9 cellular contexts compared by ENCODE assay signal in the genomic region with DNA sequence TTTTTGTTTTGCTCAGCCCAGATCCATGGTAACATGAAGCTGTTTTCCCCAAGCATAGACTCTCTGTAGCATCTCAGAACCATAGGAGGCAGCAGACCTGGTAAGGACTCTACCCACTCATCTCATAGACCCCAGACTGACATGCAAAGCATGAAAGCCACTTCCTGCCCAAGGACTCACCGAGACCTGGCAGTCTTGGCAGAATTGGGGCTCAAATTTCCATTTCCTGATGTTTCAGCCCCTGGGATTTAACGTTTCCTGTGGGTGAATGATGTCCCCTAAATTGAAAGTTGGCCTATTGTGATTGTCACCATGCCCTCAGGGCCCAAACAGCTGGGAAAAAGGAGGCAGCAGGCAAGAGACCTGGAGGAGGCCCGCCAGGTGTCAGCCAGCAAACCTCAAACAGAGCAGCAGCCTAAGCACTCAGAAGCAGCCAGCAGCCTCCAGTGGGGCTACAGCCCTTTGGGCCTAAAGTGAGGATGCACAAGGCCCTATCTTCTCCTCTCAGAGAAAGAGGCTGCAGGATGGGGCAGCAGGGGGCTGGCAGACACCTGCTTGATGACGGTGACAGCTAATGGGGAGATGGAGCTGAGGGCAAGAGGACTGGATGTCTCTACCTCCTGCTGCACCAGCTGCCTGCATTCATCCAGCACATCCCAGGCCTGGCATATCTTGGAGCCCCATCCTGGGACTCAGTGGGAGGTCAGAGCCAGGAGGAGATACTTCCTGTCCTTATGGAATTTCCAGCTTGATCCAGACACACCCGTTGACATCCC. TPM values are rescaled to one million over a fixed set of nuclear protein-coding genes. Genes with fewer than 3 reads are reported as not detected.
DNase-seq lines count a peak whose midpoint lies in the region; ATAC-seq, FAIRE-seq and TF ChIP-seq lines count a peak whose summit lies in the region.
"Had no signal": no experiment of that assay in that cellular context is flagged by ENCODE, and none has a peak within 500 bp of the region (broad histone marks: within the 10 kb centered on the region; RNA-seq: fewer than 3 reads in every experiment).

No MANE protein-coding gene starts in this region.

- no peak for TF ChIP-seq CTCF in MCF 10A (IDR thresholded peaks at IDR 0.05; ENCODE audit: unreplicated experiment)

- no TSS peak for BruUV-seq in MCF 10A (replicated peaks; lab: Mats Ljungman, UMichigan)

- H3K27ac Mint-ChIP-seq in memory B cell (no peak overlapping the region), MCF 10A (ENCODE audit: low read depth, unreplicated experiment) (no peak overlapping the region)

- H3K36me3 Mint-ChIP-seq in memory B cell (no peaks in the 10 kb centered on the region), MCF 10A (ENCODE audit: insufficient read depth, unreplicated experiment) (no peaks in the 10 kb centered on the region)

- H3K27me3 Mint-ChIP-seq in memory B cell (peaks cover 8% of the 10 kb centered on the region), MCF 10A (ENCODE audit: insufficient read depth, unreplicated experiment) (peaks cover 14% of the 10 kb centered on the region)

- peaks cover 17% of the 10 kb centered on the region for H3K4me1 Mint-ChIP-seq in memory B cell
- H3K4me1 Mint-ChIP-seq in MCF 10A (ENCODE audit: insufficient read depth, unreplicated experiment), result no peaks in the 10 kb centered on the region

- H3K9me3 Mint-ChIP-seq in memory B cell (no peaks in the 10 kb centered on the region), MCF 10A (ENCODE audit: unreplicated experiment) (no peaks in the 10 kb centered on the region)

- POLR2A ChIA-PET in MCF 10A (lab: Yijun Ruan, JAX), result interaction anchor here (0.6 kb wide), 1 partner anchor 84 kb away, joined by 3 read pairs; no protein-coding TSS in a partner anchor

- peak overlapping the region; percentile 39 for H3K4me3 Mint-ChIP-seq in memory B cell
- no peak overlapping the region for H3K4me3 Mint-ChIP-seq in MCF 10A (ENCODE audit: unreplicated experiment)

- peak; percentile 95 for ATAC-seq in GM21447 (IDR thresholded peaks at IDR 0.05; ENCODE audit: unreplicated experiment)
- peak; percentile 80 for ATAC-seq in HG03558 (IDR thresholded peaks at IDR 0.05; ENCODE audit: extremely low read depth, unreplicated experiment)
- ATAC-seq in memory B cell (ENCODE audit: low read depth), result peak; percentile 100

- FAIRE-seq in GM18507 (lab: Jason Lieb, UNC), result peak; percentile 97

- DNase-seq in GM18507 (ENCODE audit: extremely low spot score, insufficient read length, low read depth) (peak; percentile 66), memory B cell (ENCODE audit: low spot score in 2 of 2) (peak; percentile 35), MCF 10A (ENCODE audit: unreplicated experiment) (no peak), NCI-H82 treated with DMSO at 0.1 percent for 48 hours (lab: John Stamatoyannopoulos, UW; ENCODE audit: unreplicated experiment) (no peak), DMS53 (lab: John Stamatoyannopoulos, UW) (no peak)
- no peak for DNase-seq in effector CD8-positive, alpha-beta T cell (lab: John Stamatoyannopoulos, UW)

- intact Hi-C loops in MCF 10A (cut with micrococcal nuclease), result no loop called here

- CTCF ChIA-PET in MCF 10A (lab: Yijun Ruan, JAX), result interaction anchor here (0.9 to 1.3 kb wide), 3 partner anchors 150 to 620 kb away, joined by 3 to 4 read pairs (median 3); no protein-coding TSS in a partner anchor

RNA-seq across cellular contexts. Expression of gene KRT85, which starts 8.5 kb away (rescaled TPM):
- total RNA-seq in MCF 10A (2022), result 0.23 TPM in 1 of 2 replicates, not detected in the other
- total RNA-seq: ascending aorta had no signal

RNA-seq across cellular contexts. Expression of gene KRT84, which starts 26.7 kb away (rescaled TPM):
- total RNA-seq in MCF 10A (2022), result not detected in 2 replicates
- total RNA-seq: ascending aorta had no signal

RNA-seq across cellular contexts. Expression of gene KRT83, which starts 37.6 kb away (rescaled TPM):
- 12.2 and 14.5 TPM in 2 replicates for total RNA-seq in MCF 10A (2022)
- total RNA-seq: ascending aorta had no signal

RNA-seq across cellular contexts. Expression of gene KRT82, which starts 47.4 kb away (rescaled TPM):
- total RNA-seq in MCF 10A (2022), result not detected in 2 replicates
- total RNA-seq: ascending aorta had no signal

Comparison
In these comparisons a context has a peak if more than half of its experiments do, and no peak if none do; other contexts are left out.
1. DNase-seq: peak in GM18507 (single experiment) and memory B cell (2 of 2); none in MCF 10A (single experiment), effector CD8-positive, alpha-beta T cell (single experiment), NCI-H82 treated with DMSO at 0.1 percent for 48 hours (single experiment) and DMS53 (single experiment).
2. Peak in every context shown above with its lines, with median percentiles within 50 percentile points of each other: ATAC-seq.